In genomic region chr17:48162946-48163506, GRCh38 we compare ENCODE assay signal across 12 cellular contexts. TPM values are rescaled to one million over a fixed set of nuclear protein-coding genes. Genes with fewer than 3 reads are reported as not detected.
DNase-seq lines count a peak whose midpoint lies in the region; ATAC-seq, FAIRE-seq and TF ChIP-seq lines count a peak whose summit lies in the region.
"Had no signal": no experiment of that assay in that cellular context is flagged by ENCODE, and none has a peak within 500 bp of the region (broad histone marks: within the 10 kb centered on the region; RNA-seq: fewer than 3 reads in every experiment).

No MANE protein-coding gene starts in this region.

- no peak for TF ChIP-seq POLR2A in uterus (IDR thresholded peaks at IDR 0.05)

- H3K36me3 ChIP-seq in A673 (ENCODE audit: insufficient read depth, low read length, poor library complexity, severe bottlenecking) (no peaks in the 10 kb centered on the region), PC-3 (ENCODE audit: low read depth, low read length) (no peaks in the 10 kb centered on the region), keratinocyte (ENCODE audit: control insufficient read depth in 2 of 2, extremely low read depth in 1 of 2, insufficient read depth in 2 of 2, low read length in 2 of 2) (no peaks in the 10 kb centered on the region), uterus (no peaks in the 10 kb centered on the region)

- H3K79me2 ChIP-seq in PC-3 (ENCODE audit: low read length) (no peaks in the 10 kb centered on the region), keratinocyte (ENCODE audit: control insufficient read depth, insufficient read depth, low read length) (no peaks in the 10 kb centered on the region)

- H3K9me2 ChIP-seq in PC-3 (replicated peaks; ENCODE audit: low read length) = no peaks in the 10 kb centered on the region

- DNase-seq in A673 (ENCODE audit: low spot score) (peak; percentile 91), GM12865 (ENCODE audit: low read depth) (peak; percentile 57), PC-3 (peak; percentile 26), keratinocyte (ENCODE audit: low read depth, low spot score) (no peak), ecto neural progenitor cell (ENCODE audit: low spot score) (no peak), uterus (no peak)
- DNase-seq: activated CD4-positive, CD25-positive, alpha-beta regulatory T cell; amniotic stem cell had no signal

- no peak for TF ChIP-seq CTCF in A673 (conservative IDR thresholded peaks at IDR 0.05; ENCODE audit: low read depth, low read length)
- no peak for TF ChIP-seq CTCF in GM12865 (IDR thresholded peaks at IDR 0.05; ENCODE audit: insufficient read depth, low read depth, low read length, missing control alignments)
- no peak for TF ChIP-seq CTCF in PC-3 (conservative IDR thresholded peaks at IDR 0.05; ENCODE audit: low read depth, low read length)
- TF ChIP-seq CTCF in keratinocyte (optimal IDR thresholded peaks at IDR 0.05 in 1 of 3, IDR thresholded peaks at IDR 0.05 in 1 of 3, conservative IDR thresholded peaks at IDR 0.05 in 1 of 3; ENCODE audit: extremely low read depth in 1 of 3, insufficient read depth in 2 of 3, low read length in 3 of 3) = no peak
- TF ChIP-seq CTCF in uterus (IDR thresholded peaks at IDR 0.05) = no peak

- H2AFZ ChIP-seq in PC-3 (ENCODE audit: low read length) (no peak overlapping the region), keratinocyte (ENCODE audit: control insufficient read depth, low read length) (peak overlapping the region; percentile 62)

- no peak overlapping the region for H3K27ac ChIP-seq in A673 (ENCODE audit: low read depth, low read length, poor library complexity, severe bottlenecking)
- H3K27ac ChIP-seq in PC-3 (ENCODE audit: low read length) = no peak overlapping the region
- no peak overlapping the region for H3K27ac ChIP-seq in keratinocyte (ENCODE audit: control insufficient read depth, insufficient read depth, low read length)
- no peak overlapping the region for H3K27ac ChIP-seq in uterus
- H3K27ac ChIP-seq: KMS-11 had no signal

- H4K20me1 ChIP-seq in PC-3 (ENCODE audit: low read length) (no peaks in the 10 kb centered on the region), keratinocyte (ENCODE audit: control insufficient read depth, extremely low read depth, insufficient read depth, low read length) (no peaks in the 10 kb centered on the region)

- H3K4me3 ChIP-seq in A673 (ENCODE audit: low read depth, low read length, poor library complexity, severe bottlenecking) (peak overlapping the region; percentile 24), GM12865 (ENCODE audit: low read depth, low read length) (no peak overlapping the region), PC-3 (ENCODE audit: low read length) (no peak overlapping the region), keratinocyte (ENCODE audit: control insufficient read depth in 2 of 3, extremely low read depth in 1 of 3, insufficient read depth in 2 of 3, low read depth in 1 of 3, low read length in 3 of 3) (peak overlapping the region in 1 of 3 experiments; percentile 17), uterus (no peak overlapping the region)

- H3F3A ChIP-seq in PC-3 (ENCODE audit: low read length, unreplicated experiment) = no peaks in the 10 kb centered on the region

- H3K4me1 ChIP-seq in A673 (ENCODE audit: insufficient read depth, low read length, poor library complexity, severe bottlenecking) = peaks cover 20% of the 10 kb centered on the region
- no peaks in the 10 kb centered on the region for H3K4me1 ChIP-seq in PC-3 (ENCODE audit: insufficient read depth, low read length)
- peaks cover 2% of the 10 kb centered on the region for H3K4me1 ChIP-seq in keratinocyte (ENCODE audit: control insufficient read depth, extremely low read depth, insufficient read depth, low read length)
- H3K4me1 ChIP-seq in uterus = no peaks in the 10 kb centered on the region

- peak; percentile 43; the same call in 1 of the 2 replicates for ATAC-seq in PC-3
- no peak for ATAC-seq in HG02938 (IDR thresholded peaks at IDR 0.05; ENCODE audit: unreplicated experiment)
- ATAC-seq in HG02884 (IDR thresholded peaks at IDR 0.05; ENCODE audit: unreplicated experiment) = no peak

- BruUV-seq in A673 (replicated peaks; lab: Mats Ljungman, UMichigan) = no TSS peak
- BruUV-seq in PC-3 (replicated peaks; lab: Mats Ljungman, UMichigan) = no TSS peak

- H3K9me3 ChIP-seq in A673 (ENCODE audit: low read depth, low read length, poor library complexity, severe bottlenecking) (no peaks in the 10 kb centered on the region), PC-3 (ENCODE audit: low read length) (no peaks in the 10 kb centered on the region), keratinocyte (ENCODE audit: control insufficient read depth, low read depth, low read length) (no peaks in the 10 kb centered on the region), uterus (no peaks in the 10 kb centered on the region)
- H3K9me3 ChIP-seq: Caco-2 had no signal

- FAIRE-seq in keratinocyte (lab: Jason Lieb, UNC) = no peak

- intact Hi-C loops in A673 (cut with micrococcal nuclease; ENCODE audit: unreplicated experiment) (loop anchor here (2.0 kb wide), 1 partner anchor 16 kb away; no protein-coding TSS in a partner anchor), PC-3 (cut with micrococcal nuclease) (no loop called here), uterus (cut with DNase I; ENCODE audit: low total_unique reads) (no loop called here)

- H3K9ac ChIP-seq in PC-3 (ENCODE audit: low read length) (no peak overlapping the region), keratinocyte (ENCODE audit: control insufficient read depth, extremely low read depth, insufficient read depth, low read length) (no peak overlapping the region)
- H3K9ac ChIP-seq: KMS-11 had no signal

- POLR2A ChIA-PET in A673 (lab: Charles Lee; ENCODE audit: low non-redundant PET) (no interaction called here), PC-3 (lab: Charles Lee; ENCODE audit: unreplicated experiment) (no interaction called here)

- H3K4me2 ChIP-seq in PC-3 (ENCODE audit: low read length) (no peak overlapping the region), keratinocyte (ENCODE audit: control insufficient read depth, extremely low read depth, insufficient read depth, low read depth, low read length) (peak overlapping the region; percentile 73)
- H3K4me2 ChIP-seq: KMS-11 had no signal

- dilution Hi-C loops in keratinocyte (cut with MboI; ENCODE audit: extremely low pct_ligation_motif_present, low sequenced_read_pairs) = no loop called here

- CTCF ChIA-PET in A673 (lab: Charles Lee) = interaction anchor here (0.5 to 1.3 kb wide), 4 partner anchors 15 to 173 kb away, joined by 3 to 9 read pairs (median 3); no protein-coding TSS in a partner anchor
- CTCF ChIA-PET in PC-3 (lab: Charles Lee) = interaction anchor here (0.6 to 1.0 kb wide), 2 partner anchors 83 to 175 kb away, joined by 3 read pairs; no protein-coding TSS in a partner anchor

- H3K9me1 ChIP-seq in keratinocyte (ENCODE audit: control insufficient read depth, extremely low read depth, insufficient read depth, low read length) = no peaks in the 10 kb centered on the region

- H3K27me3 ChIP-seq in A673 (replicated peaks; ENCODE audit: insufficient read depth, low read depth, low read length, poor library complexity) (no peaks in the 10 kb centered on the region), PC-3 (ENCODE audit: low read length) (peaks cover 21% of the 10 kb centered on the region), keratinocyte (ENCODE audit: control insufficient read depth, extremely low read depth, insufficient read depth, low read length) (peaks cover 12% of the 10 kb centered on the region), uterus (no peaks in the 10 kb centered on the region)

RNA-seq across cellular contexts. Expression of gene SNX11, which starts 55.5 kb away (rescaled TPM):
- total RNA-seq in A673 (2021) (25.1 and 27.6 TPM in 2 replicates), PC-3 (2014; rRNA removed) (17.7 and 23.3 TPM in 2 replicates), uterus (10 to 100 TPM in 3 of 4 donors, under 1 TPM in 1; 0.77 to 20.6 (median 14.8) TPM)
- 20.8 to 23.9 TPM (median 21.0 TPM) in 3 replicates for polyA plus RNA-seq in keratinocyte
- polyA plus RNA-seq in keratinocyte (2011; ENCODE audit: low read depth) = 3.6 TPM
- polyA plus RNA-seq in keratinocyte (2011; cell fraction: cytosol; rRNA removed) = 16.1 and 19.0 TPM in 2 replicates
- polyA plus RNA-seq in keratinocyte (2011; cell fraction: nucleus; rRNA removed) = 20.9 and 21.5 TPM in 2 replicates
- polyA plus RNA-seq in keratinocyte (2012; ENCODE audit: low replicate concordance) = 16.2 and 19.5 TPM in 2 replicates
- 14.6 to 23.8 TPM (median 16.5 TPM) in 3 replicates for polyA minus RNA-seq in keratinocyte
- 12.7 TPM for polyA minus RNA-seq in keratinocyte (2011; cell fraction: cytosol; rRNA and poly(A)+ RNA removed)
- 8.5 and 13.4 TPM in 2 replicates for polyA minus RNA-seq in keratinocyte (2011; cell fraction: nucleus; rRNA and poly(A)+ RNA removed)

Comparison
In these comparisons a context has a peak if more than half of its experiments do, and no peak if none do; other contexts are left out.
1. DNase-seq: peak in A673 (single experiment), GM12865 (single experiment) and PC-3 (single experiment); none in keratinocyte (single experiment), ecto neural progenitor cell (single experiment) and uterus (0 of 2).